In genomic region chr16:68608330-68608729, GRCh38 we compare ENCODE assay signal across 2 cellular contexts.
TF ChIP-seq lines count a peak whose summit lies in the region.

No MANE protein-coding gene starts in this region.

TF ChIP-seq in K562, 482 proteins besides CTCF, POLR2A, EP300 and RAD21 (continued from another document):
- TF ChIP-seq CLOCK (CRISPR knock-in tag; IDR thresholded peaks at IDR 0.05; ENCODE audit: borderline replicate concordance) (no peak), ZNF280B (CRISPR knock-in tag; IDR thresholded peaks at IDR 0.05) (no peak), RBM25 (IDR thresholded peaks at IDR 0.05; ENCODE audit: low read depth, low read length, severe bottlenecking) (peak; percentile 3), ZNF121 (CRISPR knock-in tag; conservative IDR thresholded peaks at IDR 0.05) (peak; percentile 88), OTX1 (CRISPR knock-in tag; IDR thresholded peaks at IDR 0.05) (no peak), STAT6 (CRISPR knock-in tag; IDR thresholded peaks at IDR 0.05) (no peak), THRAP3 (IDR thresholded peaks at IDR 0.05; ENCODE audit: borderline replicate concordance) (no peak), SFPQ (IDR thresholded peaks at IDR 0.05; ENCODE audit: low read depth, low read length) (no peak), POLR2H (tag; IDR thresholded peaks at IDR 0.05; ENCODE audit: low read depth) (no peak), C11orf30 (IDR thresholded peaks at IDR 0.05; ENCODE audit: low read depth) (no peak), ELF4 (CRISPR knock-in tag; IDR thresholded peaks at IDR 0.05) (no peak)

TF ChIP-seq in HEK293T, 16 proteins besides CTCF, POLR2A, EP300 and RAD21 (continued from another document):
- TF ChIP-seq ELF4 (IDR thresholded peaks at IDR 0.05) = no peak
- no peak for TF ChIP-seq FOXK2 (IDR thresholded peaks at IDR 0.05)
- no peak for TF ChIP-seq FOXM1 (IDR thresholded peaks at IDR 0.05; ENCODE audit: borderline replicate concordance)
